7 cellular contexts compared by ENCODE assay signal in the genomic region with DNA sequence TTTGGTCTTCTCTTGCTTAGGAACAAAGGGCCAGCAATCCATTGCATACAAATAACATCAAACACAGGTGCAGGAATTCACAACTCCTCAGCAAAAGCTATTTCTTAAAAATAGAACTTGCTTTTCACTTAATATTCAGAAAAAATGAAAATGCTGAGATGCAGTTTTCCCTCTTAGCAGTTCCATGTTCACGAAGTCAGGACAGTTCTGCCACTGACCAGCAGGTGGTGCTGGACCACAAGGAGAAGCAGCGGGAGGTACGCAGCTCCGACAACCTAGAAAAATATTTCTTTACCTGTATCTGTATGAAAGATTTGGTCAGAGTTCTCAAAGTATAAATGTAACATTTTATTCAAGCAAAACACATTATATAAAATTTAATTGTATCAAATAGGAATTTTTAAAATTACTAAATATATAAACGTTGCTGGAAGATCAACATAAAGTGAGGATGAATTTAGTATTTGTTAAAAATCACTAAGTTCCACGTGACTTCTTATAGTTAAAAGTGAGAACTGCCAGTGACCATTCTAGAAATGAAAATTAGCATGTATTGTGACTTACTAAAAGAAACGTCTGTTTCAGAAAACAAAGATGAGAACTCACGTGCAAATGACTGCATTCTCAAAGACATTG. TPM values are rescaled to one million over a fixed set of nuclear protein-coding genes. Genes with fewer than 3 reads are reported as not detected.
DNase-seq lines count a peak whose midpoint lies in the region; ATAC-seq and TF ChIP-seq lines count a peak whose summit lies in the region.

No MANE protein-coding gene starts in this region.

- intact Hi-C loops in right cardiac atrium (cut with DNase I) = no loop called here
- intact Hi-C loops in sigmoid colon (cut with DNase I) = no loop called here

- H3K9ac ChIP-seq in adipocyte (ENCODE audit: low read length) = no peak overlapping the region

- TF ChIP-seq EP300 in sigmoid colon (IDR thresholded peaks at IDR 0.05) = no peak

- H3K36me3 ChIP-seq in adipocyte (ENCODE audit: control insufficient read depth, insufficient read depth, low read length, severe bottlenecking) = no peaks in the 10 kb centered on the region
- H3K36me3 ChIP-seq in sigmoid colon = no peaks in the 10 kb centered on the region

- TF ChIP-seq CTCF in GM10248 (IDR thresholded peaks at IDR 0.05; ENCODE audit: control extremely low read depth, extremely low read depth, low read depth, missing control alignments) (peak; percentile 94), sigmoid colon (IDR thresholded peaks at IDR 0.05) (peak; percentile 75 to 94 (median 88))

- ATAC-seq in SK-N-SH treated with all-trans-retinoic acid at 6 μM for 48 hours (peak; percentile 84), right cardiac atrium (peak; percentile 52 to 59), HG02884 (IDR thresholded peaks at IDR 0.05; ENCODE audit: unreplicated experiment) (no peak)

- H3K4me1 ChIP-seq in adipocyte (ENCODE audit: control insufficient read depth, insufficient read depth, low read length) = no peaks in the 10 kb centered on the region
- H3K4me1 ChIP-seq in right cardiac atrium (ENCODE audit: control insufficient read depth, insufficient read depth, low read length) = no peaks in the 10 kb centered on the region
- no peaks in the 10 kb centered on the region for H3K4me1 ChIP-seq in sigmoid colon

- H3K4me3 ChIP-seq in adipocyte (ENCODE audit: low read length) = no peak overlapping the region
- no peak overlapping the region for H3K4me3 ChIP-seq in right cardiac atrium (ENCODE audit: low read length)
- H3K4me3 ChIP-seq in sigmoid colon = no peak overlapping the region

- no peak for TF ChIP-seq POLR2A in sigmoid colon (IDR thresholded peaks at IDR 0.05)

- POLR2A ChIA-PET in GM10248 (lab: Yijun Ruan, JAX) = no interaction called here

- peak; percentile 68 for DNase-seq in GM10248 (ENCODE audit: extremely low spot score)
- peak; percentile 52 for DNase-seq in HuH-7 (ENCODE audit: low spot score)
- peak; percentile 89 for DNase-seq in adipocyte (ENCODE audit: low read depth)
- peak; percentile 72 to 92 (median 88) for DNase-seq in right cardiac atrium
- peak; percentile 84 for DNase-seq in sigmoid colon

- CTCF ChIA-PET in GM10248 (lab: Yijun Ruan, JAX) = interaction anchor here (0.9 to 8.6 kb wide), 21 partner anchors 10 to 479 kb away, joined by 3 to 75 read pairs (median 7); no protein-coding TSS in a partner anchor

- no peaks in the 10 kb centered on the region for H3K9me3 ChIP-seq in adipocyte (ENCODE audit: control insufficient read depth, low read length)
- no peaks in the 10 kb centered on the region for H3K9me3 ChIP-seq in right cardiac atrium (ENCODE audit: control insufficient read depth, low read length)
- no peaks in the 10 kb centered on the region for H3K9me3 ChIP-seq in sigmoid colon

- H3K27me3 ChIP-seq in adipocyte (replicated peaks; ENCODE audit: control insufficient read depth, insufficient read depth, low read length) (no peaks in the 10 kb centered on the region), right cardiac atrium (ENCODE audit: control insufficient read depth, insufficient read depth) (no peaks in the 10 kb centered on the region), sigmoid colon (peaks cover 0 to 10% (median 0%) of the 10 kb centered on the region in 3 donors)

- no peak overlapping the region for H3K27ac ChIP-seq in right cardiac atrium (ENCODE audit: low read length)
- H3K27ac ChIP-seq in sigmoid colon = no peak overlapping the region

- 39% methylated on average over 8 of the region's 8 CpGs for WGBS in right cardiac atrium
- 32 to 45% methylated on average over 8 of the region's 8 CpGs for WGBS in sigmoid colon, 2 donors

TF ChIP-seq in SK-N-SH treated with all-trans-retinoic acid at 6 μM for 48 hours, 23 proteins besides CTCF, POLR2A, EP300 and RAD21:
- no peak for TF ChIP-seq BACH2 (CRISPR knock-in tag; IDR thresholded peaks at IDR 0.05; ENCODE audit: borderline replicate concordance)
- TF ChIP-seq, protein P1, sequence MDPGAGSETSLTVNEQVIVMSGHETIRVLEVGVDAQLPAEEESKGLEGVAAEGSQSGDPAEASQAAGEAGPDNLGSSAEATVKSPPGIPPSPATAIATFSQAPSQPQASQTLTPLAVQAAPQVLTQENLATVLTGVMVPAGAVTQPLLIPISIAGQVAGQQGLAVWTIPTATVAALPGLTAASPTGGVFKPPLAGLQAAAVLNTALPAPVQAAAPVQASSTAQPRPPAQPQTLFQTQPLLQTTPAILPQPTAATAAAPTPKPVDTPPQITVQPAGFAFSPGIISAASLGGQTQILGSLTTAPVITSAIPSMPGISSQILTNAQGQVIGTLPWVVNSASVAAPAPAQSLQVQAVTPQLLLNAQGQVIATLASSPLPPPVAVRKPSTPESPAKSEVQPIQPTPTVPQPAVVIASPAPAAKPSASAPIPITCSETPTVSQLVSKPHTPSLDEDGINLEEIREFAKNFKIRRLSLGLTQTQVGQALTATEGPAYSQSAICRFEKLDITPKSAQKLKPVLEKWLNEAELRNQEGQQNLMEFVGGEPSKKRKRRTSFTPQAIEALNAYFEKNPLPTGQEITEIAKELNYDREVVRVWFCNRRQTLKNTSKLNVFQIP (CRISPR knock-in tag; IDR thresholded peaks at IDR 0.05; ENCODE audit: borderline replicate concordance, low read depth) = no peak
- no peak for TF ChIP-seq SNAI2 (CRISPR knock-in tag; IDR thresholded peaks at IDR 0.05)
- no peak for TF ChIP-seq CSDC2 (CRISPR knock-in tag; IDR thresholded peaks at IDR 0.05)
- no peak for TF ChIP-seq OSR1 (CRISPR knock-in tag; IDR thresholded peaks at IDR 0.05)
- TF ChIP-seq, protein P2, sequence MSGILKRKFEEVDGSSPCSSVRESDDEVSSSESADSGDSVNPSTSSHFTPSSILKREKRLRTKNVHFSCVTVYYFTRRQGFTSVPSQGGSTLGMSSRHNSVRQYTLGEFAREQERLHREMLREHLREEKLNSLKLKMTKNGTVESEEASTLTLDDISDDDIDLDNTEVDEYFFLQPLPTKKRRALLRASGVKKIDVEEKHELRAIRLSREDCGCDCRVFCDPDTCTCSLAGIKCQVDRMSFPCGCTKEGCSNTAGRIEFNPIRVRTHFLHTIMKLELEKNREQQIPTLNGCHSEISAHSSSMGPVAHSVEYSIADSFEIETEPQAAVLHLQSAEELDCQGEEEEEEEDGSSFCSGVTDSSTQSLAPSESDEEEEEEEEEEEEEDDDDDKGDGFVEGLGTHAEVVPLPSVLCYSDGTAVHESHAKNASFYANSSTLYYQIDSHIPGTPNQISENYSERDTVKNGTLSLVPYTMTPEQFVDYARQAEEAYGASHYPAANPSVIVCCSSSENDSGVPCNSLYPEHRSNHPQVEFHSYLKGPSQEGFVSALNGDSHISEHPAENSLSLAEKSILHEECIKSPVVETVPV (CRISPR knock-in tag; IDR thresholded peaks at IDR 0.05) = no peak
TF ChIP-seq in SK-N-SH treated with all-trans-retinoic acid at 6 μM for 48 hours: peak in this region for 0.

RNA-seq across cellular contexts. Expression of gene ADNP2, which starts 48.8 kb away (rescaled TPM):
- 10 to 100 TPM; 12.0 to 14.7 (median 12.9) TPM for total RNA-seq in right cardiac atrium
- 4.1 TPM for polyA plus RNA-seq in right cardiac atrium
- total RNA-seq in sigmoid colon = 10 to 100 TPM; 13.0 to 18.0 (median 13.3) TPM
- polyA plus RNA-seq in sigmoid colon = 10 to 100 TPM in 1 of 3 donors, 1 to 10 TPM in 2; 3.6 to 10.3 (median 4.9) TPM
